ENCODE assay signal across 16 cellular contexts in genomic region chr22:20571078-20571503, GRCh38.
DNase-seq lines count a peak whose midpoint lies in the region; ATAC-seq and TF ChIP-seq lines count a peak whose summit lies in the region.
"Had no signal": no experiment of that assay in that cellular context is flagged by ENCODE, and none has a peak within 500 bp of the region (broad histone marks: within the 10 kb centered on the region; RNA-seq: fewer than 3 reads in every experiment).

No MANE protein-coding gene starts in this region.

- H3K9ac ChIP-seq in fibroblast of lung (ENCODE audit: insufficient read depth, low read length) (no peak overlapping the region), smooth muscle cell (ENCODE audit: low read depth) (no peak overlapping the region)

- H2AFZ ChIP-seq in fibroblast of lung (ENCODE audit: low read length) = no peak overlapping the region
- H2AFZ ChIP-seq in smooth muscle cell (ENCODE audit: low read depth) = no peak overlapping the region

- H4K20me1 ChIP-seq in fibroblast of lung (ENCODE audit: control insufficient read depth, extremely low read depth, insufficient read depth, low read length) = no peaks in the 10 kb centered on the region
- H4K20me1 ChIP-seq in smooth muscle cell (ENCODE audit: low read depth) = peaks cover 98% of the 10 kb centered on the region

- TF ChIP-seq CTCF in fibroblast of lung (conservative IDR thresholded peaks at IDR 0.05 in 1 of 2, IDR thresholded peaks at IDR 0.05 in 1 of 2; ENCODE audit: low read depth in 1 of 2, low read length in 2 of 2) (no peak), smooth muscle cell (IDR thresholded peaks at IDR 0.05; ENCODE audit: borderline replicate concordance, insufficient read depth, poor library complexity, severe bottlenecking) (no peak)

- no peaks in the 10 kb centered on the region for H3K9me3 Mint-ChIP-seq in activated naive CD4-positive, alpha-beta T cell treated with anti-CD3 and anti-CD28 coated beads, Interleukin-2, amount 10 ng/mL, durations not matched to agents 7 days and 5 days
- no peaks in the 10 kb centered on the region for H3K9me3 Mint-ChIP-seq in T-helper 1 cell treated with Interleukin-12 subunit alpha and Interleukin-12 subunit beta and Interleukin-4 antibody, amounts not matched to agents 30 μg/mL and 1 μg/mL, for 36 hours
- no peaks in the 10 kb centered on the region for H3K9me3 Mint-ChIP-seq in activated T-helper 1 cell treated with anti-CD3 and anti-CD28 coated beads, Interleukin-12 subunit alpha, Interleukin-12 subunit beta, Interleukin-2, Interleukin-4 antibody, amounts not matched to agents 30 ng/mL and 10 ng/mL and 1 ng/mL, durations not matched to agents 14 hours and 24 hours and 36 hours
- H3K9me3 Mint-ChIP-seq: neural crest cell had no signal

- no peaks in the 10 kb centered on the region for H3K9me3 ChIP-seq in fibroblast of lung (ENCODE audit: control insufficient read depth, insufficient read depth, low read depth, low read length)
- H3K9me3 ChIP-seq in smooth muscle cell (replicated peaks; ENCODE audit: low read depth) = no peaks in the 10 kb centered on the region
- H3K9me3 ChIP-seq: A549, gastrocnemius medialis, uterus had no signal

- no peak overlapping the region for H3K4me3 ChIP-seq in fibroblast of lung (replicated peaks in 1 of 4; ENCODE audit: control extremely low read depth in 1 of 4, insufficient read depth in 1 of 4, low read depth in 3 of 4, low read length in 4 of 4)
- H3K4me3 ChIP-seq in smooth muscle cell = no peak overlapping the region
- H3K4me3 ChIP-seq: A549, gastrocnemius medialis, uterus had no signal

- peaks cover 29% of the 10 kb centered on the region for H3K79me2 ChIP-seq in fibroblast of lung (ENCODE audit: control insufficient read depth, insufficient read depth, low read length)
- peaks cover 26% of the 10 kb centered on the region for H3K79me2 ChIP-seq in smooth muscle cell (ENCODE audit: low read depth)

- peaks cover 72% of the 10 kb centered on the region for H3K4me1 Mint-ChIP-seq in activated naive CD4-positive, alpha-beta T cell treated with anti-CD3 and anti-CD28 coated beads, Interleukin-2, amount 10 ng/mL, durations not matched to agents 7 days and 5 days
- peaks cover 53% of the 10 kb centered on the region for H3K4me1 Mint-ChIP-seq in T-helper 1 cell treated with Interleukin-12 subunit alpha and Interleukin-12 subunit beta and Interleukin-4 antibody, amounts not matched to agents 30 μg/mL and 1 μg/mL, for 36 hours (ENCODE audit: low read depth)
- H3K4me1 Mint-ChIP-seq in activated T-helper 1 cell treated with anti-CD3 and anti-CD28 coated beads, Interleukin-12 subunit alpha, Interleukin-12 subunit beta, Interleukin-2, Interleukin-4 antibody, amounts not matched to agents 30 ng/mL and 10 ng/mL and 1 ng/mL, durations not matched to agents 14 hours and 24 hours and 36 hours (ENCODE audit: low read depth) = peaks cover 52% of the 10 kb centered on the region
- H3K4me1 Mint-ChIP-seq: neural crest cell had no signal

- peaks cover 24% of the 10 kb centered on the region for H3F3A ChIP-seq in smooth muscle cell (ENCODE audit: low read depth)

- peak overlapping the region; percentile 97 for H3K27ac Mint-ChIP-seq in activated naive CD4-positive, alpha-beta T cell treated with anti-CD3 and anti-CD28 coated beads, Interleukin-2, amount 10 ng/mL, durations not matched to agents 7 days and 5 days
- H3K27ac Mint-ChIP-seq in T-helper 1 cell treated with Interleukin-12 subunit alpha and Interleukin-12 subunit beta and Interleukin-4 antibody, amounts not matched to agents 30 μg/mL and 1 μg/mL, for 36 hours = peak overlapping the region; percentile 63
- H3K27ac Mint-ChIP-seq in activated T-helper 1 cell treated with anti-CD3 and anti-CD28 coated beads, Interleukin-12 subunit alpha, Interleukin-12 subunit beta, Interleukin-2, Interleukin-4 antibody, amounts not matched to agents 30 ng/mL and 10 ng/mL and 1 ng/mL, durations not matched to agents 14 hours and 24 hours and 36 hours = no peak overlapping the region

- DNase-seq in activated naive CD4-positive, alpha-beta T cell treated with anti-CD3 and anti-CD28 coated beads, Interleukin-2, amount 10 ng/mL, durations not matched to agents 7 days and 5 days = peak; percentile 32
- no peak for DNase-seq in activated naive CD4-positive, alpha-beta T cell treated with Interleukin-2 at 50 U/mL for 16 hours
- no peak for DNase-seq in fibroblast of lung (ENCODE audit: low read depth in 2 of 2)
- DNase-seq in smooth muscle cell (lab: John Stamatoyannopoulos, UW; ENCODE audit: unreplicated experiment) = no peak
- DNase-seq in activated T-helper 1 cell treated with anti-CD3 and anti-CD28 coated beads, Interleukin-12 subunit alpha, Interleukin-12 subunit beta, Interleukin-2, Interleukin-4 antibody, amounts not matched to agents 30 ng/mL and 10 ng/mL and 1 ng/mL, durations not matched to agents 14 hours and 24 hours and 36 hours (ENCODE audit: low spot score) = no peak
- DNase-seq: DMS79 treated with DMSO at 0.1 percent for 48 hours, gastrocnemius medialis, HCEC 1CT had no signal

- H3K27me3 ChIP-seq in fibroblast of lung (ENCODE audit: control insufficient read depth, insufficient read depth, low read length) (no peaks in the 10 kb centered on the region), smooth muscle cell (ENCODE audit: low read depth) (no peaks in the 10 kb centered on the region)
- H3K27me3 ChIP-seq: gastrocnemius medialis, uterus had no signal

- H3K4me3 Mint-ChIP-seq in activated naive CD4-positive, alpha-beta T cell treated with anti-CD3 and anti-CD28 coated beads, Interleukin-2, amount 10 ng/mL, durations not matched to agents 7 days and 5 days = no peak overlapping the region
- H3K4me3 Mint-ChIP-seq in T-helper 1 cell treated with Interleukin-12 subunit alpha and Interleukin-12 subunit beta and Interleukin-4 antibody, amounts not matched to agents 30 μg/mL and 1 μg/mL, for 36 hours = no peak overlapping the region
- H3K4me3 Mint-ChIP-seq in activated T-helper 1 cell treated with anti-CD3 and anti-CD28 coated beads, Interleukin-12 subunit alpha, Interleukin-12 subunit beta, Interleukin-2, Interleukin-4 antibody, amounts not matched to agents 30 ng/mL and 10 ng/mL and 1 ng/mL, durations not matched to agents 14 hours and 24 hours and 36 hours = no peak overlapping the region
- H3K4me3 Mint-ChIP-seq: neural crest cell had no signal

- peaks cover 77% of the 10 kb centered on the region for H3K36me3 Mint-ChIP-seq in activated naive CD4-positive, alpha-beta T cell treated with anti-CD3 and anti-CD28 coated beads, Interleukin-2, amount 10 ng/mL, durations not matched to agents 7 days and 5 days
- H3K36me3 Mint-ChIP-seq in T-helper 1 cell treated with Interleukin-12 subunit alpha and Interleukin-12 subunit beta and Interleukin-4 antibody, amounts not matched to agents 30 μg/mL and 1 μg/mL, for 36 hours (ENCODE audit: low read depth) = peaks cover 77% of the 10 kb centered on the region
- peaks cover 55% of the 10 kb centered on the region for H3K36me3 Mint-ChIP-seq in activated T-helper 1 cell treated with anti-CD3 and anti-CD28 coated beads, Interleukin-12 subunit alpha, Interleukin-12 subunit beta, Interleukin-2, Interleukin-4 antibody, amounts not matched to agents 30 ng/mL and 10 ng/mL and 1 ng/mL, durations not matched to agents 14 hours and 24 hours and 36 hours (ENCODE audit: low read depth)

- H3K27me3 Mint-ChIP-seq in activated naive CD4-positive, alpha-beta T cell treated with anti-CD3 and anti-CD28 coated beads, Interleukin-2, amount 10 ng/mL, durations not matched to agents 7 days and 5 days = no peaks in the 10 kb centered on the region
- H3K27me3 Mint-ChIP-seq in T-helper 1 cell treated with Interleukin-12 subunit alpha and Interleukin-12 subunit beta and Interleukin-4 antibody, amounts not matched to agents 30 μg/mL and 1 μg/mL, for 36 hours (ENCODE audit: low read depth) = no peaks in the 10 kb centered on the region
- no peaks in the 10 kb centered on the region for H3K27me3 Mint-ChIP-seq in activated T-helper 1 cell treated with anti-CD3 and anti-CD28 coated beads, Interleukin-12 subunit alpha, Interleukin-12 subunit beta, Interleukin-2, Interleukin-4 antibody, amounts not matched to agents 30 ng/mL and 10 ng/mL and 1 ng/mL, durations not matched to agents 14 hours and 24 hours and 36 hours (ENCODE audit: insufficient read depth)

- intact Hi-C loops in activated T-helper 1 cell treated with anti-CD3 and anti-CD28 coated beads, Interleukin-12 subunit alpha, Interleukin-12 subunit beta, Interleukin-2, Interleukin-4 antibody, amounts not matched to agents 30 ng/mL and 10 ng/mL and 1 ng/mL, durations not matched to agents 14 hours and 24 hours and 36 hours (cut with micrococcal nuclease) = loop anchor here (2.0 kb wide), 1 partner anchor 152 kb away; no protein-coding TSS in a partner anchor

- CTCF ChIA-PET in activated naive CD4-positive, alpha-beta T cell treated with anti-CD3 and anti-CD28 coated beads, Interleukin-2, amount 10 ng/mL, durations not matched to agents 7 days and 5 days (lab: Charles Lee) = interaction anchor here (0.7 to 1.9 kb wide), 13 partner anchors 9 to 153 kb away, joined by 3 to 8 read pairs (median 3); no protein-coding TSS in a partner anchor

- H3K4me2 ChIP-seq in fibroblast of lung (ENCODE audit: extremely low read depth, insufficient read depth, low read length) (no peak overlapping the region), smooth muscle cell (no peak overlapping the region)
- H3K4me2 ChIP-seq: A549 had no signal

- 92% methylated on average over 6 of the region's 6 CpGs for WGBS in smooth muscle cell (ENCODE audit: low lambda C conversion rate)

- H3K4me1 ChIP-seq in fibroblast of lung (ENCODE audit: control insufficient read depth, extremely low read depth, insufficient read depth, low read length) = peaks cover 50% of the 10 kb centered on the region
- no peaks in the 10 kb centered on the region for H3K4me1 ChIP-seq in smooth muscle cell (ENCODE audit: low read depth)

- peak overlapping the region; percentile 9 for H3K27ac ChIP-seq in fibroblast of lung (ENCODE audit: insufficient read depth, low read length)
- H3K27ac ChIP-seq in smooth muscle cell (ENCODE audit: low read depth) = peak overlapping the region; percentile 87
- H3K27ac ChIP-seq: C4-2B had no signal

- H3K36me3 ChIP-seq in fibroblast of lung (ENCODE audit: control insufficient read depth, insufficient read depth, low read length) (peaks cover 42% of the 10 kb centered on the region), smooth muscle cell (ENCODE audit: low read depth) (peaks cover 9% of the 10 kb centered on the region)
- H3K36me3 ChIP-seq: uterus had no signal

- ATAC-seq in HG02571 (IDR thresholded peaks at IDR 0.05; ENCODE audit: unreplicated experiment) (no peak), GM18502 (IDR thresholded peaks at IDR 0.05; ENCODE audit: poor library complexity, unreplicated experiment) (no peak)
- ATAC-seq: A549; gastrocnemius medialis; stimulated activated naive CD8-positive, alpha-beta T cell treated with anti-CD3 and anti-CD28 coated beads, Interleukin-15, Interleukin-2, amounts not matched to agents 100 U/mL and 50 U/mL, for 24 hours had no signal
